ENCODE assay signal across 8 cellular contexts in genomic region chr10:68561804-68562649, GRCh38. TPM values are rescaled to one million over a fixed set of nuclear protein-coding genes. Genes with fewer than 3 reads are reported as not detected.
DNase-seq lines count a peak whose midpoint lies in the region; ATAC-seq and TF ChIP-seq lines count a peak whose summit lies in the region.

No MANE protein-coding gene starts in this region.

- no peaks in the 10 kb centered on the region for H3K9me3 Mint-ChIP-seq in memory B cell

- peaks cover 11% of the 10 kb centered on the region for H3K27me3 ChIP-seq in ACC112 (ENCODE audit: insufficient read depth, low read length)
- H3K27me3 ChIP-seq in vagina: no peaks in the 10 kb centered on the region

- H3K27ac Mint-ChIP-seq in memory B cell: no peak overlapping the region

- no peaks in the 10 kb centered on the region for H3K79me2 ChIP-seq in ACC112 (ENCODE audit: control insufficient read depth, insufficient read depth, low read length, unreplicated experiment)

- H3K4me3 ChIP-seq in ACC112 (ENCODE audit: low read depth, low read length): peak overlapping the region; percentile 83
- peak overlapping the region; percentile 90 for H3K4me3 ChIP-seq in HFF-Myc (replicated peaks; ENCODE audit: low read depth, low read length)
- H3K4me3 ChIP-seq in astrocyte of the cerebellum (ENCODE audit: low read depth, low read length): peak overlapping the region; percentile 92
- H3K4me3 ChIP-seq in vagina: peak overlapping the region; percentile 73 to 84

- peaks cover 25% of the 10 kb centered on the region for H3K27me3 Mint-ChIP-seq in memory B cell

- H3K4me1 ChIP-seq in ACC112 (ENCODE audit: control insufficient read depth, insufficient read depth, low read length, unreplicated experiment) (peaks cover 4% of the 10 kb centered on the region), vagina (peaks cover 37% of the 10 kb centered on the region)

- intact Hi-C loops in vagina (cut with DNase I): no loop called here

- ATAC-seq in memory B cell (ENCODE audit: low read depth) (no peak), GM19452 (IDR thresholded peaks at IDR 0.05; ENCODE audit: unreplicated experiment) (no peak)

- no peaks in the 10 kb centered on the region for H3K9me3 ChIP-seq in vagina

- H3K36me3 ChIP-seq in ACC112 (ENCODE audit: insufficient read depth, low read length) (no peaks in the 10 kb centered on the region), vagina (no peaks in the 10 kb centered on the region)

- H2AFZ ChIP-seq in ACC112 (ENCODE audit: low read length, unreplicated experiment): peak overlapping the region; percentile 34

- no peak for DNase-seq in HFF-Myc (ENCODE audit: extremely low read depth, low read depth)
- DNase-seq in astrocyte of the cerebellum (ENCODE audit: low read depth): no peak
- no peak for DNase-seq in memory B cell (ENCODE audit: low spot score in 2 of 2)
- DNase-seq in vagina (ENCODE audit: extremely low spot score in 2 of 2): no peak
- no peak for DNase-seq in NCI-H524 treated with DMSO at 0.1 percent for 48 hours (lab: John Stamatoyannopoulos, UW)
- DNase-seq in dermis blood vessel endothelial cell: no peak

- H3K36me3 Mint-ChIP-seq in memory B cell: no peaks in the 10 kb centered on the region

- TF ChIP-seq CTCF in HFF-Myc (IDR thresholded peaks at IDR 0.05; ENCODE audit: low read depth, low read length, missing control alignments) (no peak), astrocyte of the cerebellum (IDR thresholded peaks at IDR 0.05; ENCODE audit: low read depth, low read length, missing control alignments) (no peak), vagina (IDR thresholded peaks at IDR 0.05) (no peak)

- TF ChIP-seq POLR2A in vagina (IDR thresholded peaks at IDR 0.05): no peak

- peaks cover 20% of the 10 kb centered on the region for H3K4me1 Mint-ChIP-seq in memory B cell

- in situ Hi-C loops in astrocyte of the cerebellum (cut with HindIII; ENCODE audit: low sequenced_read_pairs): loop anchor here (25.0 kb wide), 1 partner anchor 175 kb away; no protein-coding TSS in a partner anchor

- no peak overlapping the region for H3K27ac ChIP-seq in ACC112 (ENCODE audit: low read depth, low read length)
- H3K27ac ChIP-seq in vagina: peak overlapping the region; percentile 73

- H3K4me3 Mint-ChIP-seq in memory B cell: peak overlapping the region; percentile 72

RNA-seq across cellular contexts. Expression of gene TET1, which starts 1.9 kb away (rescaled TPM):
- total RNA-seq in vagina: 3.2 TPM
- total RNA-seq in dermis blood vessel endothelial cell: 1.2 TPM in 2 replicates

RNA-seq across cellular contexts. Expression of gene SLC25A16, which starts 34.7 kb away (rescaled TPM):
- total RNA-seq in vagina (34.9 TPM), dermis blood vessel endothelial cell (8.2 and 13.7 TPM in 2 replicates)
